ENCODE assay signal across 1 cellular context in the genomic region with DNA sequence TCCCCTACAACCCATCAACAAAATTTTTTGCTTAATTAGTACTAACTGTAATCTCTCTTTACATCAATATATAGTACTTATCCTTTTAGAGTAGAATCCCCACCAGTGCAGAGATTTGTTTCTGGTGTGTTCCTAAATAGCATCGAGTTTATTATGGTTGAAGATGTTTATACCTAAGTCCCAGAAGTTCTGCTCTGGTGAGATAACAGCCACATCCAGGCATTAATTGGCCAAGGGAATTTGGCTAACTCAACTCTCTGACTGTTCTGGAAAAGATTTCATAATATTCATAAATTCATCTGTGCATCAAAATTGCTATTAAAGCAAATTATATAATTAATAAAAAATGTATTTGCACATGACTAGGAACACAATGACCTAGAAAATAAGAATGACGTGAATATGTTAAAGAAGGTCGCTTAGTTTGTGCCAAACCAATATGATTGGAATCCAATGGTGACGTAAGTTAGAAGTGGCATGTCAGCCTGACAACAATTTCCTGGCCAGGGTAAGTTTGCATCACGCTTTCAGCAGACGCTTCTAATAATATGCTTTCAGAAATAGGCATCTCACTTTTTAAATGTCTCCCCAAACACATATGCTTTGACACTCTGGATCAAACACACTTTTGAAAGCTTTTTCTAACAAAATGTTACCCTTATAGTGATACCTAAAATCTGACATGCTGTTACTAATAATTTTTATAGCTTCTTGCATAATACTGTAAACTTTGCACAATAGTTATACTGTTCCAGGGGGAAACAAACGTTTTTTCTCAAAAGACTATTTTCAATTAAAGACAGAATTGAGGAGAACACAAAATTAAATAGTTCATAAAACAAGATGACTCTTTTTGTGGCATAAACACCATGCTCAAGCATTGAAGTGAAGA.
TF ChIP-seq lines count a peak whose summit lies in the region.

No MANE protein-coding gene starts in this region.

TF ChIP-seq in HCT116, 20 proteins besides CTCF, POLR2A, EP300 and RAD21 (continued from another document):
- TF ChIP-seq, protein P1, sequence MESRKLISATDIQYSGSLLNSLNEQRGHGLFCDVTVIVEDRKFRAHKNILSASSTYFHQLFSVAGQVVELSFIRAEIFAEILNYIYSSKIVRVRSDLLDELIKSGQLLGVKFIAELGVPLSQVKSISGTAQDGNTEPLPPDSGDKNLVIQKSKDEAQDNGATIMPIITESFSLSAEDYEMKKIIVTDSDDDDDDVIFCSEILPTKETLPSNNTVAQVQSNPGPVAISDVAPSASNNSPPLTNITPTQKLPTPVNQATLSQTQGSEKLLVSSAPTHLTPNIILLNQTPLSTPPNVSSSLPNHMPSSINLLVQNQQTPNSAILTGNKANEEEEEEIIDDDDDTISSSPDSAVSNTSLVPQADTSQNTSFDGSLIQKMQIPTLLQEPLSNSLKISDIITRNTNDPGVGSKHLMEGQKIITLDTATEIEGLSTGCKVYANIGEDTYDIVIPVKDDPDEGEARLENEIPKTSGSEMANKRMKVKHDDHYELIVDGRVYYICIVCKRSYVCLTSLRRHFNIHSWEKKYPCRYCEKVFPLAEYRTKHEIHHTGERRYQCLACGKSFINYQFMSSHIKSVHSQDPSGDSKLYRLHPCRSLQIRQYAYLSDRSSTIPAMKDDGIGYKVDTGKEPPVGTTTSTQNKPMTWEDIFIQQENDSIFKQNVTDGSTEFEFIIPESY (IDR thresholded peaks at IDR 0.05; ENCODE audit: extremely low read depth, insufficient replicate concordance, low read length) = no peak
- TF ChIP-seq POLR2AphosphoS5 (IDR thresholded peaks at IDR 0.05; ENCODE audit: low read depth, low read length) = no peak
- TF ChIP-seq CEBPB (IDR thresholded peaks at IDR 0.05; ENCODE audit: low read depth) = no peak
TF ChIP-seq in HCT116: peak in this region for 0.
